ENCODE assay signal across 1 cellular context in genomic region chrX:18886344-18887161, GRCh38.
TF ChIP-seq lines count a peak whose summit lies in the region.

No MANE protein-coding gene starts in this region.

TF ChIP-seq in K562, 482 proteins besides CTCF, POLR2A, EP300 and RAD21 (continued from another document and continues in another):
- TF ChIP-seq POLR2G (IDR thresholded peaks at IDR 0.05; ENCODE audit: low read depth, low read length) = peak; percentile 33
- TF ChIP-seq ZNF511 (CRISPR knock-in tag; IDR thresholded peaks at IDR 0.05) = no peak
- no peak for TF ChIP-seq RBM39 (optimal IDR thresholded peaks at IDR 0.05; ENCODE audit: low read depth, low read length)
- TF ChIP-seq RERE (CRISPR knock-in tag; IDR thresholded peaks at IDR 0.05; ENCODE audit: borderline replicate concordance) = no peak
- no peak for TF ChIP-seq SMARCE1 (IDR thresholded peaks at IDR 0.05)
- no peak for TF ChIP-seq POLR2B (IDR thresholded peaks at IDR 0.05; ENCODE audit: low read depth, partially characterized antibody)
- no peak for TF ChIP-seq CBX3 (IDR thresholded peaks at IDR 0.05; ENCODE audit: borderline replicate concordance in 1 of 2, low read length in 2 of 2)
- no peak for TF ChIP-seq XRCC5 (IDR thresholded peaks at IDR 0.05; ENCODE audit: low read depth, low read length)
- TF ChIP-seq SMC3 (conservative IDR thresholded peaks at IDR 0.05; ENCODE audit: insufficient read depth, low read depth, low read length) = 0 out of 2 replicates have a peak, but pooled peaks have one; percentile 33
- no peak for TF ChIP-seq NFXL1 (CRISPR knock-in tag; IDR thresholded peaks at IDR 0.05)
- no peak for TF ChIP-seq ZNF75A (CRISPR knock-in tag; IDR thresholded peaks at IDR 0.05)
- TF ChIP-seq MBD2 (IDR thresholded peaks at IDR 0.05; ENCODE audit: borderline replicate concordance, low read depth) = no peak
- TF ChIP-seq ZC3H8 (IDR thresholded peaks at IDR 0.05) = no peak
- no peak for TF ChIP-seq PHB2 (IDR thresholded peaks at IDR 0.05; ENCODE audit: low read depth)
- no peak for TF ChIP-seq KLF6 (CRISPR knock-in tag; IDR thresholded peaks at IDR 0.05; ENCODE audit: borderline replicate concordance)
- TF ChIP-seq ZNF354B (CRISPR knock-in tag; IDR thresholded peaks at IDR 0.05) = no peak
- TF ChIP-seq RBM25 (IDR thresholded peaks at IDR 0.05; ENCODE audit: low read depth, low read length, severe bottlenecking) = no peak
- TF ChIP-seq MAX (CRISPR knock-in tag; IDR thresholded peaks at IDR 0.05) = no peak
- TF ChIP-seq ATF1 (CRISPR knock-in tag; IDR thresholded peaks at IDR 0.05) = no peak
- peak; percentile 40; the same call in 1 of the 2 replicates for TF ChIP-seq ATF1 (tag; IDR thresholded peaks at IDR 0.05)
- TF ChIP-seq ZNF41 (CRISPR knock-in tag; conservative IDR thresholded peaks at IDR 0.05) = no peak
- no peak for TF ChIP-seq HMG20A (CRISPR knock-in tag; conservative IDR thresholded peaks at IDR 0.05)
- TF ChIP-seq DACH1 (IDR thresholded peaks at IDR 0.05; ENCODE audit: partially characterized antibody) = no peak
- no peak for TF ChIP-seq BRD4 (IDR thresholded peaks at IDR 0.05)
- no peak for TF ChIP-seq SNIP1 (IDR thresholded peaks at IDR 0.05; ENCODE audit: low read depth)
- no peak for TF ChIP-seq HNRNPLL (IDR thresholded peaks at IDR 0.05; ENCODE audit: low read depth, low read length, poor library complexity, severe bottlenecking)
- TF ChIP-seq SP2 (IDR thresholded peaks at IDR 0.05; ENCODE audit: extremely low read depth, low read depth, low read length, poor library complexity, severe bottlenecking) = no peak
- TF ChIP-seq NR2C2 (CRISPR knock-in tag; IDR thresholded peaks at IDR 0.05) = no peak
- peak; percentile 27; the same call in 1 of the 2 replicates for TF ChIP-seq NR2C2 (tag; IDR thresholded peaks at IDR 0.05)
- no peak for TF ChIP-seq POLR2AphosphoS2 (IDR thresholded peaks at IDR 0.05; ENCODE audit: low read length)
- no peak for TF ChIP-seq BCLAF1 (IDR thresholded peaks at IDR 0.05; ENCODE audit: borderline replicate concordance in 1 of 2, control insufficient read depth in 1 of 2, low read depth in 2 of 2, low read length in 1 of 2)
- no peak for TF ChIP-seq FOXP1 (CRISPR knock-in tag; IDR thresholded peaks at IDR 0.05)
- TF ChIP-seq NFE2L1 (tag; IDR thresholded peaks at IDR 0.05; ENCODE audit: borderline replicate concordance, low read depth) = no peak
- no peak for TF ChIP-seq ZNF507 (tag; conservative IDR thresholded peaks at IDR 0.05)
- no peak for TF ChIP-seq CEBPB (tag; IDR thresholded peaks at IDR 0.05)
- TF ChIP-seq TAF7 (tag; IDR thresholded peaks at IDR 0.05) = no peak
- TF ChIP-seq MAFF (IDR thresholded peaks at IDR 0.05; ENCODE audit: low read length) = no peak
- no peak for TF ChIP-seq OTX1 (CRISPR knock-in tag; IDR thresholded peaks at IDR 0.05)
- TF ChIP-seq TARDBP (IDR thresholded peaks at IDR 0.05) = no peak
- no peak for TF ChIP-seq ZNF717 (CRISPR knock-in tag; IDR thresholded peaks at IDR 0.05)
- no peak for TF ChIP-seq ELF4 (CRISPR knock-in tag; IDR thresholded peaks at IDR 0.05)
- TF ChIP-seq SRSF1 (IDR thresholded peaks at IDR 0.05; ENCODE audit: low read depth, low read length) = no peak
- no peak for TF ChIP-seq ZBTB12 (CRISPR knock-in tag; IDR thresholded peaks at IDR 0.05)
- TF ChIP-seq MYBL2 (IDR thresholded peaks at IDR 0.05; ENCODE audit: low read depth) = no peak
- no peak for TF ChIP-seq MYBL2 (CRISPR knock-in tag; IDR thresholded peaks at IDR 0.05; ENCODE audit: borderline replicate concordance)
- no peak for TF ChIP-seq KAT2B (IDR thresholded peaks at IDR 0.05; ENCODE audit: low read depth, low read length)
- no peak for TF ChIP-seq ZEB2 (IDR thresholded peaks at IDR 0.05)
- TF ChIP-seq CHCHD3 (CRISPR knock-in tag; IDR thresholded peaks at IDR 0.05) = no peak
- peak; percentile 70 for TF ChIP-seq EGR1 (conservative IDR thresholded peaks at IDR 0.05)
- no peak for TF ChIP-seq ZFPM2 (CRISPR knock-in tag; IDR thresholded peaks at IDR 0.05)
- no peak for TF ChIP-seq KLF16 (IDR thresholded peaks at IDR 0.05)
- no peak for TF ChIP-seq ZNF143 (CRISPR knock-in tag; IDR thresholded peaks at IDR 0.05)
- TF ChIP-seq KDM1A (IDR thresholded peaks at IDR 0.05) = no peak
- no peak for TF ChIP-seq HDAC6 (IDR thresholded peaks at IDR 0.05; ENCODE audit: low read depth, low read length)
- no peak for TF ChIP-seq TRIM25 (IDR thresholded peaks at IDR 0.05; ENCODE audit: borderline replicate concordance)
- TF ChIP-seq NFIC (IDR thresholded peaks at IDR 0.05) = peak; percentile 85
- no peak for TF ChIP-seq ZNF395 (CRISPR knock-in tag; IDR thresholded peaks at IDR 0.05)
- TF ChIP-seq TRIM24 (IDR thresholded peaks at IDR 0.05) = peak in 1 of 2 experiments; percentile 22; a peak in 1 of 4 replicates
- TF ChIP-seq CBFB (CRISPR knock-in tag; IDR thresholded peaks at IDR 0.05) = no peak
- no peak for TF ChIP-seq DMBX1 (CRISPR knock-in tag; IDR thresholded peaks at IDR 0.05; ENCODE audit: borderline replicate concordance)
